ENCODE assay signal across 26 cellular contexts in genomic region chr4:181760560-181760959, GRCh38.
"Had no signal": no experiment of that assay in that cellular context is flagged by ENCODE, and none has a peak within 500 bp of the region (broad histone marks: within the 10 kb centered on the region; RNA-seq: fewer than 3 reads in every experiment).

No MANE protein-coding gene starts in this region.

- H3K36me3 Mint-ChIP-seq: memory B cell; naive thymus-derived CD4-positive, alpha-beta T cell; natural killer cell treated with Interleukin-12 subunit alpha and Interleukin-12 subunit beta and Interleukin-15 and Interleukin-18, amount 100 ng/mL, for 72 hours; stimulated activated naive B cell treated with anti-CD40 and anti-IgM and Interleukin-4, amounts not matched to agents 10 μg/mL and 1 μg/mL and 100 μg/mL, for 72 hours had no signal

- H3K27me3 ChIP-seq: stomach, testis, thyroid gland, transverse colon, upper lobe of left lung, vagina had no signal

- DNase-seq: islet precursor cell; left ventricle myocardium inferior; midbrain; mucosa of descending colon; naive thymus-derived CD4-positive, alpha-beta T cell; pancreas; posterior cingulate gyrus; retina; right cardiac atrium; stimulated activated CD4-positive, alpha-beta T cell treated with anti-CD3 and anti-CD28 coated beads, Interleukin-12 subunit alpha, Interleukin-12 subunit beta, amount 100 ng/mL, for 4 hours; stimulated activated CD4-positive, alpha-beta T cell treated with anti-CD3 and anti-CD28 coated beads, Interleukin-15, amount 100 ng/mL, for 24 hours; stimulated activated CD4-positive, alpha-beta T cell treated with anti-CD3 and anti-CD28 coated beads, Interleukin-2, amount 100 ng/mL, for 24 hours; stimulated activated CD4-positive, alpha-beta T cell treated with anti-CD3 and anti-CD28 coated beads, Interleukin-4, amount 100 ng/mL, for 1 hour; stimulated activated naive B cell treated with anti-CD40 and anti-IgM and Interleukin-4, amounts not matched to agents 10 μg/mL and 1 μg/mL and 100 μg/mL, for 72 hours; stimulated activated naive CD8-positive, alpha-beta T cell treated with anti-CD3 and anti-CD28 coated beads, Interleukin-15, Interleukin-2, amounts not matched to agents 100 U/mL and 50 U/mL, for 24 hours; stomach; testis; thyroid gland; transverse colon; upper lobe of left lung had no signal

- ATAC-seq: mucosa of descending colon; naive thymus-derived CD4-positive, alpha-beta T cell; natural killer cell treated with Interleukin-12 subunit alpha and Interleukin-12 subunit beta and Interleukin-15 and Interleukin-18, amount 100 ng/mL, for 72 hours; pancreas; right cardiac atrium; sciatic nerve; stimulated activated naive B cell treated with anti-CD40 and anti-IgM and Interleukin-4, amounts not matched to agents 10 μg/mL and 1 μg/mL and 100 μg/mL, for 72 hours; stimulated activated naive CD8-positive, alpha-beta T cell treated with anti-CD3 and anti-CD28 coated beads, Interleukin-15, Interleukin-2, amounts not matched to agents 100 U/mL and 50 U/mL, for 24 hours had no signal

- H3K4me3 ChIP-seq: left ventricle myocardium inferior, mucosa of descending colon, pancreas, prostate gland, skin epidermis, stomach, testis, thyroid gland, transverse colon, upper lobe of left lung, vagina had no signal

- H3K9me3 ChIP-seq: left ventricle myocardium inferior, mucosa of descending colon, pancreas, prostate gland, stomach, testis, thyroid gland, transverse colon, upper lobe of left lung, vagina had no signal

- H3K36me3 ChIP-seq: left ventricle myocardium inferior, pancreas, prostate gland, stomach, thyroid gland, transverse colon, upper lobe of left lung, vagina had no signal

- H3K4me1 ChIP-seq: left ventricle myocardium inferior, pancreas, prostate gland, stomach, testis, thyroid gland, transverse colon, upper lobe of left lung, vagina had no signal

- H3K4me3 Mint-ChIP-seq: memory B cell; naive thymus-derived CD4-positive, alpha-beta T cell; natural killer cell treated with Interleukin-12 subunit alpha and Interleukin-12 subunit beta and Interleukin-15 and Interleukin-18, amount 100 ng/mL, for 72 hours; stimulated activated naive B cell treated with anti-CD40 and anti-IgM and Interleukin-4, amounts not matched to agents 10 μg/mL and 1 μg/mL and 100 μg/mL, for 72 hours had no signal

- FAIRE-seq: pancreas had no signal

- H3K27me3 Mint-ChIP-seq: memory B cell; naive thymus-derived CD4-positive, alpha-beta T cell; natural killer cell treated with Interleukin-12 subunit alpha and Interleukin-12 subunit beta and Interleukin-15 and Interleukin-18, amount 100 ng/mL, for 72 hours; stimulated activated naive B cell treated with anti-CD40 and anti-IgM and Interleukin-4, amounts not matched to agents 10 μg/mL and 1 μg/mL and 100 μg/mL, for 72 hours had no signal

- H3K4me1 Mint-ChIP-seq: memory B cell; naive thymus-derived CD4-positive, alpha-beta T cell had no signal

- H3K27ac ChIP-seq: left ventricle myocardium inferior, pancreas, prostate gland, skin epidermis, stomach, testis, thyroid gland, transverse colon, upper lobe of left lung, vagina had no signal

- H3K27ac Mint-ChIP-seq: memory B cell; naive thymus-derived CD4-positive, alpha-beta T cell; natural killer cell treated with Interleukin-12 subunit alpha and Interleukin-12 subunit beta and Interleukin-15 and Interleukin-18, amount 100 ng/mL, for 72 hours; stimulated activated naive B cell treated with anti-CD40 and anti-IgM and Interleukin-4, amounts not matched to agents 10 μg/mL and 1 μg/mL and 100 μg/mL, for 72 hours had no signal
